ENCODE assay signal across 17 cellular contexts in the genomic region with DNA sequence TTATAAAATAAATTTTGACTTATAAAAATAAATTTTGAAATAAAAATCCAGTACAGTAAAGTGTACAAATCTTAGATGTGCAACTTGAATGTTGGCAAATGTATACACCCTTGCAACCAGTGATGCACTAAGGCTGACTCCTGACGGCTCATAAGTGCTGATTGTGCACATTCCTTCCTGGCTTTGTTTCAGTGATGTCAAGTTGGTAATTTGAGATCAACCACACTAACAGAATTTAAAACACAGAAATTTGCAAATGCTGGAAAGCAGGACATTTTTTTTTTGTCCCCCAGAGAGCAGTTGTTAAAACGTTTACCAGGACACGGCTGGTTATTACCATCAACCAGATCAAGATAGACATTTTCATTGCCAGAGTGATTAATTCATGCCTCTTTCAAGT.
DNase-seq lines count a peak whose midpoint lies in the region; TF ChIP-seq lines count a peak whose summit lies in the region.
"Had no signal": no experiment of that assay in that cellular context is flagged by ENCODE, and none has a peak within 500 bp of the region (broad histone marks: within the 10 kb centered on the region; RNA-seq: fewer than 3 reads in every experiment).

No MANE protein-coding gene starts in this region.

- no peak overlapping the region for H3K27ac ChIP-seq in HEK293 (ENCODE audit: extremely low read depth, low read depth, low read length)
- H3K27ac ChIP-seq in thyroid gland, result no peak overlapping the region
- H3K27ac ChIP-seq in dorsolateral prefrontal cortex, result no peak overlapping the region
- H3K27ac ChIP-seq: pancreas had no signal

- H3K9me3 ChIP-seq in HEK293 (ENCODE audit: control insufficient read depth, insufficient read depth, low read depth, low read length) (no peaks in the 10 kb centered on the region), thyroid gland (no peaks in the 10 kb centered on the region)
- H3K9me3 ChIP-seq: pancreas had no signal

- CTCF ChIA-PET in HEK293 (lab: Yijun Ruan, JAX), result no interaction called here

- 10 to 14% methylated on average over 3 of the region's 3 CpGs for WGBS in thyroid gland, 2 donors

- no peaks in the 10 kb centered on the region for H3K27me3 ChIP-seq in thyroid gland
- H3K27me3 ChIP-seq in dorsolateral prefrontal cortex, result no peaks in the 10 kb centered on the region
- H3K27me3 ChIP-seq: pancreas had no signal

- TF ChIP-seq POLR2A in thyroid gland (IDR thresholded peaks at IDR 0.05), result no peak

- POLR2A ChIA-PET in HEK293 (lab: Yijun Ruan, JAX), result no interaction called here

- DNase-seq in astrocyte of the hippocampus (ENCODE audit: low read depth, low spot score), result peak; percentile 63
- DNase-seq in foreskin fibroblast, result peak; percentile 46 to 56
- DNase-seq in thyroid gland, result peak; percentile 13 to 40
- no peak for DNase-seq in NCI-H146 treated with DMSO at 0.1 percent for 48 hours (lab: John Stamatoyannopoulos, UW; ENCODE audit: unreplicated experiment)
- DNase-seq in stimulated activated CD4-positive, alpha-beta T cell treated with anti-CD3 and anti-CD28 coated beads, Interleukin-12 subunit alpha, Interleukin-12 subunit beta, amount 100 ng/mL, for 4 hours, result no peak
- DNase-seq in dorsolateral prefrontal cortex, result no peak
- DNase-seq: activated CD4-positive, alpha-beta T cell treated with anti-CD3 and anti-CD28 coated beads for 1 hour; activated CD8-positive, alpha-beta memory T cell treated with anti-CD3 and anti-CD28 coated beads, Interleukin-2, amount 50 U/mL, for 4 hours; activated naive CD4-positive, alpha-beta T cell treated with anti-CD3 and anti-CD28 coated beads, Interleukin-2, amount 10 ng/mL, durations not matched to agents 7 days and 5 days; CD8-positive, alpha-beta memory T cell; central memory CD4-positive, alpha-beta T cell; glutamatergic neuron; NCI-H2107; pancreas; stimulated activated CD4-positive, alpha-beta T cell treated with anti-CD3 and anti-CD28 coated beads, Interleukin-15, amount 100 ng/mL, for 24 hours; T-helper 2 cell had no signal

- H3K4me1 ChIP-seq in HEK293 (ENCODE audit: control insufficient read depth, insufficient read depth, low read length) (no peaks in the 10 kb centered on the region), thyroid gland (peaks cover 0 to 4% of the 10 kb centered on the region in 2 donors)
- H3K4me1 ChIP-seq: pancreas had no signal

- intact Hi-C loops in thyroid gland (cut with DNase I) (no loop called here), dorsolateral prefrontal cortex (cut with DNase I) (no loop called here)

- H3K4me3 ChIP-seq in HEK293 (ENCODE audit: low read depth, low read length) (no peak overlapping the region), foreskin fibroblast (ENCODE audit: low read depth in 1 of 2, low read length in 2 of 2) (no peak overlapping the region), thyroid gland (replicated peaks in 1 of 3) (no peak overlapping the region), dorsolateral prefrontal cortex (no peak overlapping the region)
- H3K4me3 ChIP-seq: pancreas had no signal

- H3K36me3 ChIP-seq in HEK293 (ENCODE audit: control insufficient read depth in 2 of 2, insufficient read depth in 1 of 2, low read length in 2 of 2), result no peaks in the 10 kb centered on the region
- no peaks in the 10 kb centered on the region for H3K36me3 ChIP-seq in thyroid gland
- H3K36me3 ChIP-seq: pancreas had no signal

- no peak for TF ChIP-seq CTCF in HEK293 (tag by site-specific recombination; IDR thresholded peaks at IDR 0.05)
- no peak for TF ChIP-seq CTCF in foreskin fibroblast (IDR thresholded peaks at IDR 0.05; ENCODE audit: low read depth, low read length)
- TF ChIP-seq CTCF in thyroid gland (IDR thresholded peaks at IDR 0.05), result no peak
- TF ChIP-seq CTCF in dorsolateral prefrontal cortex (IDR thresholded peaks at IDR 0.05 in 54 of 56, conservative IDR thresholded peaks at IDR 0.05 in 2 of 56; ENCODE audit: low read depth in 1 of 56, partially characterized antibody in 56 of 56), result no peak

TF ChIP-seq in HEK293, 187 proteins besides CTCF, POLR2A, EP300 and RAD21:
- TF ChIP-seq ZNF114 (tag by site-specific recombination; IDR thresholded peaks at IDR 0.05) (no peak), HOXC10 (CRISPR knock-in tag; IDR thresholded peaks at IDR 0.05) (no peak), TRIM28 (IDR thresholded peaks at IDR 0.05; ENCODE audit: borderline replicate concordance, low read length) (0 out of 2 replicates have a peak, but pooled peaks have one; percentile 34), ZNF132 (tag by site-specific recombination; IDR thresholded peaks at IDR 0.05; ENCODE audit: borderline replicate concordance) (no peak), ZNF214 (tag by site-specific recombination; IDR thresholded peaks at IDR 0.05; ENCODE audit: borderline replicate concordance) (no peak)
TF ChIP-seq in HEK293: peak in this region for 1.

Comparison
In these comparisons a context has a peak if more than half of its experiments do, and no peak if none do; other contexts are left out.
1. DNase-seq: peak in astrocyte of the hippocampus (single experiment), foreskin fibroblast (2 of 2) and thyroid gland (2 of 2); none in NCI-H146 treated with DMSO at 0.1 percent for 48 hours (single experiment), stimulated activated CD4-positive, alpha-beta T cell treated with anti-CD3 and anti-CD28 coated beads, Interleukin-12 subunit alpha, Interleukin-12 subunit beta, amount 100 ng/mL, for 4 hours (single experiment) and dorsolateral prefrontal cortex (0 of 10).